18 cellular contexts compared by ENCODE assay signal in the genomic region with DNA sequence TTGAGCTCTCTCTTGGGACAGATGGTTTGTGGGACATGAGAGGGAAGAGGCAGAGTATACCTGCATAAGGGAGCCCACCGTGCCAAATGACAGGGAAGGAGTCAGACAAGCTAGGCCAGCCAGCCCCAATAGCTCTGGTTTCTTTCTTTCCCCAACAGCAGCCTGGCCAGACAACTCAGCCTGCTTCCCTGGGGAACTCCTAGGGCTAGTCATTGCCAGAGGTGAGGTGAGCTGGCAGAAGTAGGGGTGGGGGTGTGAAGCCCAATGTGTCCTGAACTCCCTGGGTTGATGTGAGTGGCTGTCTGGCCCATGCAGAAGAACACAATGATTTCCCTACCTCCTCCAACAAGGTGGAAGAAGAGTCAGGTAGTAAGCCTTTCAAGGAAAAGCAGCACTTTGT.
A peak's percentile ranks its signal among the peaks of the same experiment; 100 is the strongest.
DNase-seq lines count a peak whose midpoint lies in the region; ATAC-seq and TF ChIP-seq lines count a peak whose summit lies in the region.
"Had no signal": no experiment of that assay in that cellular context is flagged by ENCODE, and none has a peak within 500 bp of the region (broad histone marks: within the 10 kb centered on the region; RNA-seq: fewer than 3 reads in every experiment).

No MANE protein-coding gene starts in this region.

- H3K27me3 ChIP-seq in subcutaneous abdominal adipose tissue (ENCODE audit: control insufficient read depth in 5 of 5, insufficient read depth in 4 of 5, low read length in 5 of 5) (peaks cover 0 to 12% (median 8%) of the 10 kb centered on the region in 5 donors), left lung (peaks cover 0 to 6% of the 10 kb centered on the region in 2 donors), GM23338 (ENCODE audit: insufficient read depth) (no peaks in the 10 kb centered on the region)

- H4K20me1 ChIP-seq in GM23338 (replicated peaks; ENCODE audit: insufficient read depth) = no peaks in the 10 kb centered on the region

- no peak overlapping the region for H3K9ac ChIP-seq in subcutaneous abdominal adipose tissue (ENCODE audit: low read length in 5 of 5)

- peaks cover 0 to 12% (median 0%) of the 10 kb centered on the region in 5 donors for H3K36me3 ChIP-seq in subcutaneous abdominal adipose tissue (ENCODE audit: control insufficient read depth in 5 of 5, insufficient read depth in 5 of 5, low read length in 5 of 5)
- no peaks in the 10 kb centered on the region for H3K36me3 ChIP-seq in left lung
- H3K36me3 ChIP-seq in GM23338 (ENCODE audit: insufficient read depth) = no peaks in the 10 kb centered on the region
- H3K36me3 ChIP-seq: heart left ventricle, thoracic aorta had no signal

- H3K4me1 Mint-ChIP-seq in activated naive CD4-positive, alpha-beta T cell treated with anti-CD3 and anti-CD28 coated beads for 36 hours (ENCODE audit: low read depth) = peaks cover 3% of the 10 kb centered on the region
- H3K4me1 Mint-ChIP-seq in GM23338 = peaks cover 20% of the 10 kb centered on the region

- H3K36me3 Mint-ChIP-seq in activated naive CD4-positive, alpha-beta T cell treated with anti-CD3 and anti-CD28 coated beads for 36 hours (ENCODE audit: low read depth) = peaks cover 6% of the 10 kb centered on the region
- H3K36me3 Mint-ChIP-seq in GM23338 (ENCODE audit: low read depth) = peaks cover 3% of the 10 kb centered on the region; the same call in 2 of the 3 replicates

- no peaks in the 10 kb centered on the region for H3K79me2 ChIP-seq in GM23338 (replicated peaks; ENCODE audit: insufficient read depth)

- peak; percentile 33 for DNase-seq in activated naive CD4-positive, alpha-beta T cell treated with anti-CD3 and anti-CD28 coated beads for 36 hours
- no peak for DNase-seq in activated naive CD4-positive, alpha-beta T cell (lab: John Stamatoyannopoulos, UW)
- DNase-seq in M059J (ENCODE audit: low read depth) = peak; percentile 72
- DNase-seq in fibroblast of the aortic adventitia (ENCODE audit: low read depth) = peak; percentile 49
- DNase-seq in left lung = no peak
- DNase-seq in GM23338 (ENCODE audit: low spot score) = no peak
- DNase-seq: amniotic stem cell, Caco-2, GOT3, heart left ventricle, NCI-H2029 treated with DMSO at 0.1 percent for 48 hours, NCI-H524 treated with DMSO at 0.1 percent for 48 hours, posterior cingulate gyrus had no signal

- H3K4me3 Mint-ChIP-seq in activated naive CD4-positive, alpha-beta T cell treated with anti-CD3 and anti-CD28 coated beads for 36 hours = no peak overlapping the region
- H3K4me3 Mint-ChIP-seq in GM23338 = no peak overlapping the region
- H3K4me3 Mint-ChIP-seq: WTC11 had no signal

- no peaks in the 10 kb centered on the region for H3K9me2 ChIP-seq in GM23338 (ENCODE audit: insufficient read depth)

- H3K4me2 ChIP-seq in GM23338 = no peak overlapping the region

- no peak for ATAC-seq in GM21528 (IDR thresholded peaks at IDR 0.05; ENCODE audit: low FRiP score, unreplicated experiment)
- ATAC-seq in left lung = no peak
- ATAC-seq in GM23338 = no peak
- ATAC-seq: Panc1, WTC11 had no signal

- CTCF ChIA-PET in activated naive CD4-positive, alpha-beta T cell treated with anti-CD3 and anti-CD28 coated beads for 36 hours (lab: Charles Lee) = interaction anchor here (0.9 kb wide), 1 partner anchor 230 kb away, joined by 3 read pairs; no protein-coding TSS in a partner anchor

- no peaks in the 10 kb centered on the region for H3K27me3 Mint-ChIP-seq in activated naive CD4-positive, alpha-beta T cell treated with anti-CD3 and anti-CD28 coated beads for 36 hours (ENCODE audit: low read depth)
- peaks cover 3% of the 10 kb centered on the region for H3K27me3 Mint-ChIP-seq in GM23338 (ENCODE audit: insufficient read depth, low read depth, poor library complexity)

- intact Hi-C loops in activated naive CD4-positive, alpha-beta T cell treated with anti-CD3 and anti-CD28 coated beads for 36 hours (cut with micrococcal nuclease) = no loop called here
- intact Hi-C loops in left lung (cut with DNase I) = no loop called here

- TF ChIP-seq CTCF in fibroblast of the aortic adventitia (IDR thresholded peaks at IDR 0.05; ENCODE audit: insufficient read depth, low read length) (no peak), left lung (IDR thresholded peaks at IDR 0.05) (no peak), GM23338 (conservative IDR thresholded peaks at IDR 0.05; ENCODE audit: low read depth in 2 of 2) (no peak)

- H3K4me3 ChIP-seq in fibroblast of the aortic adventitia (ENCODE audit: low read depth, low read length) = no peak overlapping the region
- H3K4me3 ChIP-seq in subcutaneous abdominal adipose tissue (ENCODE audit: low read depth in 1 of 5, low read length in 5 of 5) = no peak overlapping the region
- no peak overlapping the region for H3K4me3 ChIP-seq in left lung
- no peak overlapping the region for H3K4me3 ChIP-seq in GM23338
- H3K4me3 ChIP-seq: heart left ventricle, thoracic aorta had no signal

- H2AFZ ChIP-seq in GM23338 = no peak overlapping the region

- H3F3A ChIP-seq in GM23338 (replicated peaks; ENCODE audit: low read depth) = no peaks in the 10 kb centered on the region

- H3K9me3 Mint-ChIP-seq in activated naive CD4-positive, alpha-beta T cell treated with anti-CD3 and anti-CD28 coated beads for 36 hours = peaks cover 3% of the 10 kb centered on the region
- H3K9me3 Mint-ChIP-seq in GM23338 = peaks cover 4% of the 10 kb centered on the region; the same call in 2 of the 3 replicates

- H3K4me1 ChIP-seq in subcutaneous abdominal adipose tissue (ENCODE audit: control insufficient read depth in 5 of 5, insufficient read depth in 5 of 5, low read length in 5 of 5) (peaks cover 0 to 12% (median 5%) of the 10 kb centered on the region in 5 donors), left lung (no peaks in the 10 kb centered on the region), GM23338 (ENCODE audit: insufficient read depth) (no peaks in the 10 kb centered on the region)
- H3K4me1 ChIP-seq: Caco-2 had no signal

- H3K9me3 ChIP-seq in subcutaneous abdominal adipose tissue (ENCODE audit: control insufficient read depth in 5 of 5, low read length in 5 of 5) = peaks cover 0 to 4% (median 0%) of the 10 kb centered on the region in 5 donors
- H3K9me3 ChIP-seq in left lung = no peaks in the 10 kb centered on the region
- H3K9me3 ChIP-seq: Caco-2, thoracic aorta had no signal

- peak overlapping the region; percentile 45 for H3K27ac ChIP-seq in subcutaneous abdominal adipose tissue (ENCODE audit: low read depth, low read length)
- H3K27ac ChIP-seq in left lung = no peak overlapping the region
- no peak overlapping the region for H3K27ac ChIP-seq in GM23338 (ENCODE audit: low read depth)
- H3K27ac ChIP-seq: heart left ventricle, thoracic aorta had no signal

- H3K27ac Mint-ChIP-seq in activated naive CD4-positive, alpha-beta T cell treated with anti-CD3 and anti-CD28 coated beads for 36 hours = peak overlapping the region; percentile 21
- H3K27ac Mint-ChIP-seq in GM23338 = no peak overlapping the region
- H3K27ac Mint-ChIP-seq: WTC11 had no signal

TF ChIP-seq in GM23338, 12 proteins besides CTCF, POLR2A, EP300 and RAD21:
- TF ChIP-seq, protein P1, sequence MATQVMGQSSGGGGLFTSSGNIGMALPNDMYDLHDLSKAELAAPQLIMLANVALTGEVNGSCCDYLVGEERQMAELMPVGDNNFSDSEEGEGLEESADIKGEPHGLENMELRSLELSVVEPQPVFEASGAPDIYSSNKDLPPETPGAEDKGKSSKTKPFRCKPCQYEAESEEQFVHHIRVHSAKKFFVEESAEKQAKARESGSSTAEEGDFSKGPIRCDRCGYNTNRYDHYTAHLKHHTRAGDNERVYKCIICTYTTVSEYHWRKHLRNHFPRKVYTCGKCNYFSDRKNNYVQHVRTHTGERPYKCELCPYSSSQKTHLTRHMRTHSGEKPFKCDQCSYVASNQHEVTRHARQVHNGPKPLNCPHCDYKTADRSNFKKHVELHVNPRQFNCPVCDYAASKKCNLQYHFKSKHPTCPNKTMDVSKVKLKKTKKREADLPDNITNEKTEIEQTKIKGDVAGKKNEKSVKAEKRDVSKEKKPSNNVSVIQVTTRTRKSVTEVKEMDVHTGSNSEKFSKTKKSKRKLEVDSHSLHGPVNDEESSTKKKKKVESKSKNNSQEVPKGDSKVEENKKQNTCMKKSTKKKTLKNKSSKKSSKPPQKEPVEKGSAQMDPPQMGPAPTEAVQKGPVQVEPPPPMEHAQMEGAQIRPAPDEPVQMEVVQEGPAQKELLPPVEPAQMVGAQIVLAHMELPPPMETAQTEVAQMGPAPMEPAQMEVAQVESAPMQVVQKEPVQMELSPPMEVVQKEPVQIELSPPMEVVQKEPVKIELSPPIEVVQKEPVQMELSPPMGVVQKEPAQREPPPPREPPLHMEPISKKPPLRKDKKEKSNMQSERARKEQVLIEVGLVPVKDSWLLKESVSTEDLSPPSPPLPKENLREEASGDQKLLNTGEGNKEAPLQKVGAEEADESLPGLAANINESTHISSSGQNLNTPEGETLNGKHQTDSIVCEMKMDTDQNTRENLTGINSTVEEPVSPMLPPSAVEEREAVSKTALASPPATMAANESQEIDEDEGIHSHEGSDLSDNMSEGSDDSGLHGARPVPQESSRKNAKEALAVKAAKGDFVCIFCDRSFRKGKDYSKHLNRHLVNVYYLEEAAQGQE (IDR thresholded peaks at IDR 0.05; ENCODE audit: unreplicated experiment) = no peak
- no peak for TF ChIP-seq EZH2phosphoT487 (IDR thresholded peaks at IDR 0.05; ENCODE audit: unreplicated experiment)
- TF ChIP-seq ZNF114 (CRISPR knock-in tag; IDR thresholded peaks at IDR 0.05) = no peak
TF ChIP-seq in GM23338: peak in this region for 0.

Comparison
In these comparisons a context has a peak if more than half of its experiments do, and no peak if none do; other contexts are left out.
1. DNase-seq: peak in activated naive CD4-positive, alpha-beta T cell treated with anti-CD3 and anti-CD28 coated beads for 36 hours (single experiment), M059J (single experiment) and fibroblast of the aortic adventitia (single experiment); none in activated naive CD4-positive, alpha-beta T cell (0 of 4), left lung (0 of 2) and GM23338 (single experiment).